Comparison of ENCODE assay signal across 7 cellular contexts in the genomic region with DNA sequence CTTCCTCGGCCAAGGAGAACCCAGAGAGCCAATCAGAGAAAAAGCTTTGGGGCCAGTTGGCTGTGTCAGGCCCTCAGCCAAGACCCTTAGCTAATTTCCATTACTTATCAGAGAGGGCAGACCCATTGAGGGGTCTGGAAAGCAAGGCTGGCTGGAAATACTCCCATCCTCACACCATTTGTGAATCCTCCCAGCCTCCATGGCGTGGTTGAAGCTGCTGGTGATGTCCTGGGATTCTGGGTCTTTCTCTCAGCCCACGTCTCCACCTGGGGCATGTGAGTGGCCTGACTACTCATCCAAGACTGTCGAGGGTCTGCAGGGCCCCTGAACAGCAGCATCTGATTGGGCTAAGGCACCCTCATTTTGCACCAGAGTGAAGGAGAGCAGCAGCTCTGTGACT.
DNase-seq lines count a peak whose midpoint lies in the region; ATAC-seq, FAIRE-seq and TF ChIP-seq lines count a peak whose summit lies in the region.
"Not testable (repeated sequence)": the region's sequence is repeated elsewhere in the genome, so short reads cannot be mapped to it uniquely, and the experiment has no call there.

No MANE protein-coding gene starts in this region.

- H2BK5ac ChIP-seq in trophoblast cell (ENCODE audit: low read depth, low read length, poor library complexity): peak overlapping the region; percentile 9

- not testable (repeated sequence) for H4K12ac ChIP-seq in trophoblast cell (ENCODE audit: low read depth, low read length)

- H2BK12ac ChIP-seq in trophoblast cell (ENCODE audit: low read length): peak overlapping the region; percentile 87

- CTCF ChIA-PET in Caco-2 (lab: Charles Lee): interaction anchor here (0.9 kb wide), 1 partner anchor 132 kb away, joined by 5 read pairs; no protein-coding TSS in a partner anchor
- CTCF ChIA-PET in HepG2 (lab: Yijun Ruan, JAX; ENCODE audit: low intra/inter-chr PET ratio, low total read pairs): interaction anchor here (4.1 kb wide), 1 partner anchor 69 kb away, joined by 19 read pairs; no protein-coding TSS in a partner anchor

- not testable (repeated sequence) for H3K4me3 Mint-ChIP-seq in Caco-2 (ENCODE audit: unreplicated experiment); neural crest cell

- not testable (repeated sequence) for TF ChIP-seq RAD21 in HepG2 (CRISPR knock-in tag; IDR thresholded peaks at IDR 0.05)

- ATAC-seq in HepG2: not testable (repeated sequence)

- H3K27me3 Mint-ChIP-seq in Caco-2 (ENCODE audit: insufficient read depth, unreplicated experiment); neural crest cell (ENCODE audit: low read depth): not testable (repeated sequence)

- H2AK5ac ChIP-seq in trophoblast cell (ENCODE audit: low read length): peak overlapping the region; percentile 34

- not testable (repeated sequence) for FAIRE-seq in HepG2 (lab: Jason Lieb, UNC)

- H3K27ac ChIP-seq in VCaP (peak overlapping the region; percentile 69), HepG2 (ENCODE audit: extremely low read length, insufficient read depth, low read length) (peak overlapping the region; percentile 82)
- H3K27ac ChIP-seq in coronary artery; trophoblast cell (ENCODE audit: low read depth, low read length): not testable (repeated sequence)

- peak overlapping the region; percentile 66 for H3K18ac ChIP-seq in trophoblast cell (ENCODE audit: low read length)

- peak overlapping the region; percentile 82 for H3K9ac ChIP-seq in HepG2 (ENCODE audit: insufficient read depth, low read depth, low read length)
- H3K9ac ChIP-seq in trophoblast cell (ENCODE audit: low read length): not testable (repeated sequence)

- not testable (repeated sequence) for H3K9me3 Mint-ChIP-seq in Caco-2 (ENCODE audit: unreplicated experiment); neural crest cell

- POLR2A ChIA-PET in Caco-2 (lab: Charles Lee): interaction anchor here (0.6 kb wide), 1 partner anchor 133 kb away, joined by 3 read pairs; no protein-coding TSS in a partner anchor
- POLR2A ChIA-PET in HepG2 (lab: Yijun Ruan, JAX): interaction anchor here (0.9 to 4.7 kb wide), 3 partner anchors 37 to 123 kb away, joined by 3 to 48 read pairs (median 13); no protein-coding TSS in a partner anchor

- not testable (repeated sequence) for H3K4me2 ChIP-seq in HepG2 (ENCODE audit: low read depth, low read length); trophoblast cell (ENCODE audit: low read length)

- not testable (repeated sequence) for H2AFZ ChIP-seq in HepG2 (ENCODE audit: low read length); trophoblast cell (ENCODE audit: insufficient read depth, low read length, poor library complexity)

- 87% methylated on average over 3 of the region's 4 CpGs for WGBS in HepG2 (ENCODE audit: low lambda C conversion rate)
- no CpG with 5 or more reads among the region's 4 CpGs for WGBS in trophoblast cell (ENCODE audit: extremely low coverage, insufficient coverage, insufficient read length)

- H4K8ac ChIP-seq in trophoblast cell (ENCODE audit: low read depth, low read length): not testable (repeated sequence)

- H4K91ac ChIP-seq in trophoblast cell (ENCODE audit: low read depth, low read length): peak overlapping the region; percentile 77

- not testable (repeated sequence) for H3K4me3 ChIP-seq in Caco-2 (ENCODE audit: low read depth, low read length); coronary artery; HepG2 (replicated peaks in 1 of 3; ENCODE audit: insufficient read depth in 1 of 3, low read depth in 2 of 3, low read length in 3 of 3); trophoblast cell (ENCODE audit: low read depth, low read length)

- not testable (repeated sequence) for TF ChIP-seq EP300 in HepG2 (IDR thresholded peaks at IDR 0.05; ENCODE audit: low read depth in 2 of 2, low read length in 2 of 2); HepG2 (CRISPR knock-in tag; IDR thresholded peaks at IDR 0.05; ENCODE audit: borderline replicate concordance)

- H3K4me1 Mint-ChIP-seq in Caco-2 (ENCODE audit: low read depth, unreplicated experiment) (peaks cover 42% of the 10 kb centered on the region), neural crest cell (peaks cover 12% of the 10 kb centered on the region)

- H3K79me2 ChIP-seq in HepG2 (ENCODE audit: insufficient read depth, low read length); trophoblast cell (ENCODE audit: control insufficient read depth, insufficient read depth, low read length, poor library complexity): not testable (repeated sequence)

- not testable (repeated sequence) for H3K9me3 ChIP-seq in Caco-2; HepG2 (ENCODE audit: low read length); trophoblast cell (ENCODE audit: insufficient read depth, low read depth, low read length)

- not testable (repeated sequence) for TF ChIP-seq CTCF in Caco-2 (IDR thresholded peaks at IDR 0.05; ENCODE audit: insufficient read depth in 1 of 2, low read depth in 1 of 2, low read length in 1 of 2, severe bottlenecking in 1 of 2, unreplicated experiment in 1 of 2); VCaP (conservative IDR thresholded peaks at IDR 0.05); coronary artery (IDR thresholded peaks at IDR 0.05); HepG2 (CRISPR knock-in tag; IDR thresholded peaks at IDR 0.05); neural crest cell (conservative IDR thresholded peaks at IDR 0.05)

- peaks cover 16% of the 10 kb centered on the region for H3K36me3 Mint-ChIP-seq in Caco-2 (ENCODE audit: insufficient read depth, unreplicated experiment)
- not testable (repeated sequence) for H3K36me3 Mint-ChIP-seq in neural crest cell (ENCODE audit: low read depth)

- H3K4ac ChIP-seq in trophoblast cell (ENCODE audit: low read depth, low read length): not testable (repeated sequence)

- not testable (repeated sequence) for TF ChIP-seq POLR2A in HepG2 (IDR thresholded peaks at IDR 0.05; ENCODE audit: insufficient read depth in 1 of 2, low read depth in 2 of 2, low read length in 2 of 2)

- H4K20me1 ChIP-seq in HepG2 (ENCODE audit: insufficient read depth, low read length): not testable (repeated sequence)

- H3K27ac Mint-ChIP-seq in Caco-2 (ENCODE audit: unreplicated experiment): peak overlapping the region; percentile 81
- H3K27ac Mint-ChIP-seq in neural crest cell (ENCODE audit: unreplicated experiment): peak overlapping the region; percentile 60

- H3K27me3 ChIP-seq in Caco-2 (replicated peaks; ENCODE audit: control insufficient read depth, insufficient read depth, low read length); HepG2 (ENCODE audit: control insufficient read depth in 1 of 2, insufficient read depth in 2 of 2, low read length in 2 of 2); trophoblast cell (ENCODE audit: insufficient read depth, low read length): not testable (repeated sequence)

- peak overlapping the region; percentile 76 for H3K14ac ChIP-seq in trophoblast cell (ENCODE audit: low read length)

- intact Hi-C loops in Caco-2 (cut with micrococcal nuclease; ENCODE audit: unreplicated experiment); cardiac septum (cut with DNase I): not testable (repeated sequence)
- intact Hi-C loops in HepG2 (cut with micrococcal nuclease; ENCODE audit: unreplicated experiment): loop anchor here (5.0 kb wide), 1 partner anchor 37 kb away; no protein-coding TSS in a partner anchor

- not testable (repeated sequence) for H3K23ac ChIP-seq in trophoblast cell (ENCODE audit: low read length)

- not testable (repeated sequence) for BruUV-seq in Caco-2 (replicated peaks; lab: Mats Ljungman, UMichigan); HepG2 (replicated peaks; lab: Mats Ljungman, UMichigan)

- H2BK120ac ChIP-seq in trophoblast cell (ENCODE audit: insufficient read depth, low read length, poor library complexity): not testable (repeated sequence)

- in situ Hi-C loops in HepG2 (cut with HindIII; ENCODE audit: extremely low pct_ligation_motif_present, low pct_unique_long_range_greater_than_20kb): not testable (repeated sequence)

- H3K79me1 ChIP-seq in trophoblast cell (ENCODE audit: low read length): not testable (repeated sequence)

- DNase-seq in Caco-2; HepG2 (ENCODE audit: low spot score); neural crest cell (ENCODE audit: low read depth, low spot score); trophoblast cell: not testable (repeated sequence)
- DNase-seq in coronary artery (ENCODE audit: low spot score) (peak; percentile 54), cardiac septum (ENCODE audit: low spot score) (peak; percentile 65)

- H3K4me1 ChIP-seq in Caco-2 (peaks cover 44% of the 10 kb centered on the region), HepG2 (ENCODE audit: insufficient read depth, low read length) (peaks cover 92% of the 10 kb centered on the region)
- not testable (repeated sequence) for H3K4me1 ChIP-seq in trophoblast cell (ENCODE audit: control insufficient read depth in 1 of 2, insufficient read depth in 2 of 2, low read length in 2 of 2)

- not testable (repeated sequence) for H3K36me3 ChIP-seq in Caco-2 (ENCODE audit: control insufficient read depth, insufficient read depth, low read length); HepG2 (replicated peaks in 1 of 2; ENCODE audit: control insufficient read depth in 1 of 2, insufficient read depth in 2 of 2, low read length in 2 of 2); trophoblast cell (ENCODE audit: control insufficient read depth in 1 of 2, insufficient read depth in 2 of 2, low read length in 2 of 2)

TF ChIP-seq in HepG2, 621 proteins besides CTCF, POLR2A, EP300 and RAD21:
- TF ChIP-seq, protein P1, sequence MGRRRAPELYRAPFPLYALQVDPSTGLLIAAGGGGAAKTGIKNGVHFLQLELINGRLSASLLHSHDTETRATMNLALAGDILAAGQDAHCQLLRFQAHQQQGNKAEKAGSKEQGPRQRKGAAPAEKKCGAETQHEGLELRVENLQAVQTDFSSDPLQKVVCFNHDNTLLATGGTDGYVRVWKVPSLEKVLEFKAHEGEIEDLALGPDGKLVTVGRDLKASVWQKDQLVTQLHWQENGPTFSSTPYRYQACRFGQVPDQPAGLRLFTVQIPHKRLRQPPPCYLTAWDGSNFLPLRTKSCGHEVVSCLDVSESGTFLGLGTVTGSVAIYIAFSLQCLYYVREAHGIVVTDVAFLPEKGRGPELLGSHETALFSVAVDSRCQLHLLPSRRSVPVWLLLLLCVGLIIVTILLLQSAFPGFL (CRISPR knock-in tag; IDR thresholded peaks at IDR 0.05): 0 out of 2 replicates have a peak, but pooled peaks have one; percentile 36
- TF ChIP-seq MED1 (CRISPR knock-in tag; IDR thresholded peaks at IDR 0.05): peak; percentile 19; the same call in 1 of the 2 replicates
